ENCODE assay signal across 8 cellular contexts in genomic region chr10:17655567-17656146, GRCh38. TPM values are rescaled to one million over a fixed set of nuclear protein-coding genes. Genes with fewer than 3 reads are reported as not detected.
DNase-seq lines count a peak whose midpoint lies in the region; ATAC-seq, FAIRE-seq and TF ChIP-seq lines count a peak whose summit lies in the region.

No MANE protein-coding gene starts in this region.

- H3K27me3 ChIP-seq in astrocyte (ENCODE audit: insufficient read depth, low read length) (no peaks in the 10 kb centered on the region), SJCRH30 (no peaks in the 10 kb centered on the region)

- H3K4me1 ChIP-seq in astrocyte (ENCODE audit: insufficient read depth, low read length) (peaks cover 14% of the 10 kb centered on the region), SJCRH30 (no peaks in the 10 kb centered on the region; the same call in 1 of the 2 replicates)

- DNase-seq in Caki2 (ENCODE audit: low read depth): peak; percentile 88
- peak; percentile 68 for DNase-seq in astrocyte (ENCODE audit: low read depth)
- DNase-seq in NCI-H1105 (lab: John Stamatoyannopoulos, UW): no peak
- DNase-seq in NCI-H128 (lab: John Stamatoyannopoulos, UW; ENCODE audit: unreplicated experiment): no peak
- no peak for DNase-seq in SJCRH30
- no peak for DNase-seq in urothelium cell line (ENCODE audit: low spot score)

- peak overlapping the region; percentile 93 for H3K27ac Mint-ChIP-seq in astrocyte (ENCODE audit: unreplicated experiment)

- FAIRE-seq in astrocyte (lab: Jason Lieb, UNC) (no peak), urothelium cell line (lab: Jason Lieb, UNC) (no peak)

- peak overlapping the region; percentile 16 for H3K4me3 Mint-ChIP-seq in astrocyte (ENCODE audit: unreplicated experiment)

- peaks cover 55% of the 10 kb centered on the region for H4K20me1 ChIP-seq in astrocyte (ENCODE audit: insufficient read depth, low read length)

- peak overlapping the region; percentile 20 for H3K27ac ChIP-seq in astrocyte (ENCODE audit: low read depth, low read length)
- no peak overlapping the region for H3K27ac ChIP-seq in SJCRH30

- peaks cover 42% of the 10 kb centered on the region for H3K4me1 Mint-ChIP-seq in astrocyte (ENCODE audit: low read depth, unreplicated experiment)

- no peaks in the 10 kb centered on the region for H3K27me3 Mint-ChIP-seq in astrocyte (ENCODE audit: low read depth, unreplicated experiment)

- in situ Hi-C loops in Caki2 (cut with HindIII; ENCODE audit: low pct_unique_long_range_greater_than_20kb, low sequenced_read_pairs): no loop called here

- H3K9me3 ChIP-seq in astrocyte (ENCODE audit: insufficient read depth, low read depth, low read length): peaks cover 2% of the 10 kb centered on the region
- peaks cover 3% of the 10 kb centered on the region for H3K9me3 ChIP-seq in SJCRH30 (replicated peaks)

- peaks cover 96% of the 10 kb centered on the region for H3K79me2 ChIP-seq in astrocyte (ENCODE audit: insufficient read depth, low read length)

- H3K4me2 ChIP-seq in astrocyte (ENCODE audit: low read length): peak overlapping the region; percentile 48

- ATAC-seq in GM19455 (IDR thresholded peaks at IDR 0.05; ENCODE audit: unreplicated experiment) (peak; percentile 93), HG03432 (IDR thresholded peaks at IDR 0.05; ENCODE audit: unreplicated experiment) (peak; percentile 90)

- H2AFZ ChIP-seq in astrocyte (ENCODE audit: low read depth, low read length): no peak overlapping the region

- peaks cover 2% of the 10 kb centered on the region for H3K9me3 Mint-ChIP-seq in astrocyte (ENCODE audit: unreplicated experiment)

- H3K36me3 ChIP-seq in astrocyte (ENCODE audit: insufficient read depth, low read length) (peaks cover 2% of the 10 kb centered on the region), SJCRH30 (peaks cover 7% of the 10 kb centered on the region)

- no peak for TF ChIP-seq CTCF in astrocyte (IDR thresholded peaks at IDR 0.05; ENCODE audit: insufficient read depth, low read depth, low read length)

- H3K4me3 ChIP-seq in astrocyte (ENCODE audit: insufficient read depth, low read depth, low read length) (no peak overlapping the region), SJCRH30 (no peak overlapping the region)

- H3K36me3 Mint-ChIP-seq in astrocyte (ENCODE audit: low read depth, unreplicated experiment): peaks cover 16% of the 10 kb centered on the region

- H3K9ac ChIP-seq in astrocyte (ENCODE audit: low read length): no peak overlapping the region

RNA-seq across cellular contexts. Expression of gene STAM, which starts 11.7 kb away (rescaled TPM):
- total RNA-seq in Caki2 (2014; rRNA removed; shearing (Covaris generic); ENCODE audit: low replicate concordance): 14.3 and 23.6 TPM in 2 replicates
- total RNA-seq in astrocyte: 43.0 and 43.4 TPM in 2 replicates
- 26.9 and 27.6 TPM in 2 replicates for total RNA-seq in SJCRH30 (2014; rRNA removed; shearing (Covaris generic))

RNA-seq across cellular contexts. Expression of gene HACD1, which starts 38.5 kb away (rescaled TPM):
- total RNA-seq in Caki2 (2014; rRNA removed; shearing (Covaris generic); ENCODE audit: low replicate concordance): 87.0 and 91.9 TPM in 2 replicates
- 81.6 and 87.7 TPM in 2 replicates for total RNA-seq in astrocyte
- 6.8 and 8.7 TPM in 2 replicates for total RNA-seq in SJCRH30 (2014; rRNA removed; shearing (Covaris generic))

Comparison
In these comparisons a context has a peak if more than half of its experiments do, and no peak if none do; other contexts are left out.
1. DNase-seq: peak in Caki2 (single experiment) and astrocyte (single experiment); none in NCI-H1105 (single experiment), NCI-H128 (single experiment), SJCRH30 (0 of 2) and urothelium cell line (single experiment).